In the genomic region with DNA sequence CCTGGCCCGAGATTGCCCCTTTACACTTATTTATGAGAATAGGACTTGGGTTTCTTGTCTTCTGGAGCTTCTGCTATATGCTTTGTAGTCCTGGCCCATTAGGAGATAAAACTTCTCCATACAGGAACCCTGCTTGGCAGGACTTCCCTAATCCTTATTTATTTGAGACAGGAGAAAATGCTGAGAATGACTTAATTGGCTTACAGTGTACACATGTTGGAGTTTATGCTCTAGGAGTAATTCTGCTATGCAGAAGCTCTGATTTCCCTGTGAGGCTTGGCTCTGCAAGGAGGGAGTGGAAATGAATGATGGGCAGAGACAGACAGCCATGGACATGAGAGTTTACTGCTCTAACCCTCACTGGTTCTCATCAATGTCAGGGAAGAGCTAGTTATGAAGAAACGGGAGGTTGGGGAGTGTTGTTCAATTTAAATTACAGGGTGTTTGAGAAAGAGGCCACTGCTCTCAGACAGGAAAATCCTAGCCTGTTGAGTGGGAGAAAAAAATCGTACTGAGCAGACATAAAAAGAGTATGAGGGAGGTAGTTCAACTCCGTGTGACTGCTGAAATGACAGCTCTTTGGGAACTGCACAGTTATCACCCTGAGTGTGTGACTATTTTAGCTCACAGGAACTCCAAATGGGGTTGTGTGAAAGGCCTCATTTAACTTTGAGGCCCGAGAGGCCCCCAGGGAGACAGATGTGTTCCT, we compare ENCODE assay signal across 1 cellular context.
TF ChIP-seq lines count a peak whose summit lies in the region.

No MANE protein-coding gene starts in this region.

TF ChIP-seq in IMR-90, 13 proteins besides CTCF, POLR2A, EP300 and RAD21:
- TF ChIP-seq ELK1 (IDR thresholded peaks at IDR 0.05; ENCODE audit: borderline replicate concordance, low read depth, low read length), result no peak
- TF ChIP-seq MXI1 (IDR thresholded peaks at IDR 0.05; ENCODE audit: borderline replicate concordance, low read depth, low read length), result no peak
